ENCODE assay signal across 8 cellular contexts in genomic region chr20:24842591-24843442, GRCh38.
A peak's percentile ranks its signal among the peaks of the same experiment; 100 is the strongest.
DNase-seq lines count a peak whose midpoint lies in the region; ATAC-seq and TF ChIP-seq lines count a peak whose summit lies in the region.

No MANE protein-coding gene starts in this region.

- H3K27me3 Mint-ChIP-seq in effector memory CD8-positive, alpha-beta T cell: peaks cover 33 to 65% of the 10 kb centered on the region in 2 donors

- no peaks in the 10 kb centered on the region for H3K4me1 Mint-ChIP-seq in effector memory CD8-positive, alpha-beta T cell (ENCODE audit: low read depth in 2 of 2)

- peak; percentile 87 for ATAC-seq in GM18505 (IDR thresholded peaks at IDR 0.05; ENCODE audit: unreplicated experiment)
- peak; percentile 90 for ATAC-seq in GM21576 (IDR thresholded peaks at IDR 0.05; ENCODE audit: unreplicated experiment)
- ATAC-seq in HG03558 (IDR thresholded peaks at IDR 0.05; ENCODE audit: extremely low read depth, unreplicated experiment): peak; percentile 83
- ATAC-seq in left colon: peak; percentile 18
- no peak for ATAC-seq in effector memory CD8-positive, alpha-beta T cell (replicated peaks)

- peaks cover 0 to 7% of the 10 kb centered on the region in 2 donors for H3K9me3 Mint-ChIP-seq in effector memory CD8-positive, alpha-beta T cell

- no peaks in the 10 kb centered on the region for H3K36me3 Mint-ChIP-seq in effector memory CD8-positive, alpha-beta T cell (ENCODE audit: insufficient read depth)

- H3K4me3 Mint-ChIP-seq in effector memory CD8-positive, alpha-beta T cell: no peak overlapping the region

- intact Hi-C loops in left colon (cut with DNase I, micrococcal nuclease): no loop called here

- no peak for TF ChIP-seq POLR2A in GM18505 (IDR thresholded peaks at IDR 0.05; ENCODE audit: borderline replicate concordance, extremely low read depth, insufficient read depth, insufficient read length)

- no peak overlapping the region for H3K27ac Mint-ChIP-seq in effector memory CD8-positive, alpha-beta T cell

- DNase-seq in left colon (peak; percentile 7 to 36), DMS79 (lab: John Stamatoyannopoulos, UW) (no peak), NCI-H128 (lab: John Stamatoyannopoulos, UW; ENCODE audit: unreplicated experiment) (no peak)
- no peak for DNase-seq in stimulated activated CD4-positive, alpha-beta T cell treated with anti-CD3 and anti-CD28 coated beads, Interleukin-12 subunit alpha, Interleukin-12 subunit beta, amount 100 ng/mL, for 4 hours
- no peak for DNase-seq in effector memory CD8-positive, alpha-beta T cell

Comparison
In these comparisons a context has a peak if more than half of its experiments do, and no peak if none do; other contexts are left out.
1. DNase-seq: peak in left colon (2 of 2); none in DMS79 (single experiment), stimulated activated CD4-positive, alpha-beta T cell treated with anti-CD3 and anti-CD28 coated beads, Interleukin-12 subunit alpha, Interleukin-12 subunit beta, amount 100 ng/mL, for 4 hours (single experiment), NCI-H128 (single experiment) and effector memory CD8-positive, alpha-beta T cell (0 of 3).